30 cellular contexts compared by ENCODE assay signal in the genomic region with DNA sequence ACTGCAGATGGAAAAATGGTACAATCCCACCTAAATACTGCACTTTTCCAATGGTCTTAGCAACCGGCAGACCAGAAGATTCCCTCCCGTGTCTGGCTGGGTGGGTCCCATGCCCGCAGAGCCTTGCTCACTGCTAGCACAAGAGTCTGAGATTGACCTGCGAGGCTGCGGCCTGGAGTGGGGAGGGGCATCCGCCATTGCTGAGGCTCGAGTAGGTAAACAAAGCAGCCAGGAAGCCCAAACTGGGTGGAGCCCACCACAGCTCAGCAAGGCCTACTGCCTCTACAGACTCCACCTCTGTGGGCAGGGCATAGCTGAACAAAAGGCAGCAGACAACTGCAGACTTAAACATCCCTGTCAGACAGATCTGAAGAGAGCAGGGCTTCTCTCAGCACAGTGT.
"Had no signal": no experiment of that assay in that cellular context is flagged by ENCODE, and none has a peak within 500 bp of the region (broad histone marks: within the 10 kb centered on the region; RNA-seq: fewer than 3 reads in every experiment).

No MANE protein-coding gene starts in this region.

- H3K27me3 Mint-ChIP-seq: activated CD4-positive, alpha-beta memory T cell treated with anti-CD3 and anti-CD28 coated beads for 36 hours; activated CD4-positive, alpha-beta T cell treated with anti-CD3 and anti-CD28 coated beads for 36 hours; activated CD4-positive, alpha-beta T cell treated with anti-CD3 and anti-CD28 coated beads, Interleukin-2, amount 10 ng/mL, durations not matched to agents 24 days and 14 days; activated CD8-positive, alpha-beta memory T cell treated with anti-CD3 and anti-CD28 coated beads, Interleukin-2, amount 10 ng/mL, durations not matched to agents 7 days and 5 days; activated naive CD8-positive, alpha-beta T cell treated with anti-CD3 and anti-CD28 coated beads, Interleukin-2, amount 10 ng/mL, durations not matched to agents 7 days and 5 days; central memory CD8-positive, alpha-beta T cell had no signal

- H3K4me3 ChIP-seq: ascending aorta, breast epithelium, cardiac muscle cell, esophagus squamous epithelium, gastroesophageal sphincter, heart right ventricle, hepatocyte had no signal

- ATAC-seq: activated CD4-positive, alpha-beta T cell treated with anti-CD3 and anti-CD28 coated beads for 36 hours; activated CD8-positive, alpha-beta memory T cell treated with anti-CD3 and anti-CD28 coated beads, Interleukin-2, amount 10 ng/mL, durations not matched to agents 7 days and 5 days; activated CD8-positive, alpha-beta T cell treated with anti-CD3 and anti-CD28 coated beads, Interleukin-2, amount 10 ng/mL, durations not matched to agents 7 days and 5 days; activated naive CD4-positive, alpha-beta T cell treated with anti-CD3 and anti-CD28 coated beads, Interleukin-2, amount 50 U/mL, for 72 hours; gastroesophageal sphincter; heart right ventricle had no signal

- H3K9me3 ChIP-seq: ascending aorta had no signal

- H3K4me3 Mint-ChIP-seq: activated CD4-positive, alpha-beta memory T cell treated with anti-CD3 and anti-CD28 coated beads for 36 hours; activated CD4-positive, alpha-beta T cell treated with anti-CD3 and anti-CD28 coated beads for 36 hours; activated CD4-positive, alpha-beta T cell treated with anti-CD3 and anti-CD28 coated beads, Interleukin-2, amount 10 ng/mL, durations not matched to agents 24 days and 14 days; activated CD8-positive, alpha-beta memory T cell treated with anti-CD3 and anti-CD28 coated beads, Interleukin-2, amount 10 ng/mL, durations not matched to agents 7 days and 5 days; activated CD8-positive, alpha-beta T cell treated with anti-CD3 and anti-CD28 coated beads, Interleukin-2, amount 10 ng/mL, durations not matched to agents 7 days and 5 days; activated naive CD4-positive, alpha-beta T cell treated with anti-CD3 and anti-CD28 coated beads for 36 hours; activated naive CD8-positive, alpha-beta T cell treated with anti-CD3 and anti-CD28 coated beads, Interleukin-2, amount 10 ng/mL, durations not matched to agents 7 days and 5 days; activated T-helper 1 cell treated with anti-CD3 and anti-CD28 coated beads, Interleukin-12 subunit alpha, Interleukin-12 subunit beta, Interleukin-2, Interleukin-4 antibody, amounts not matched to agents 30 ng/mL and 10 ng/mL and 1 ng/mL, durations not matched to agents 14 hours and 24 hours and 36 hours; brain; central memory CD8-positive, alpha-beta T cell had no signal

- H3K36me3 ChIP-seq: ascending aorta, breast epithelium, cardiac muscle cell, esophagus squamous epithelium, gastroesophageal sphincter, heart right ventricle had no signal

- H3K4me1 Mint-ChIP-seq: activated CD4-positive, alpha-beta T cell treated with anti-CD3 and anti-CD28 coated beads for 36 hours; activated CD4-positive, alpha-beta T cell treated with anti-CD3 and anti-CD28 coated beads, Interleukin-2, amount 10 ng/mL, durations not matched to agents 24 days and 14 days; activated CD8-positive, alpha-beta memory T cell treated with anti-CD3 and anti-CD28 coated beads, Interleukin-2, amount 10 ng/mL, durations not matched to agents 7 days and 5 days; activated naive CD8-positive, alpha-beta T cell treated with anti-CD3 and anti-CD28 coated beads, Interleukin-2, amount 10 ng/mL, durations not matched to agents 7 days and 5 days; brain; central memory CD8-positive, alpha-beta T cell had no signal

- H3K4me1 ChIP-seq: ascending aorta, breast epithelium, esophagus squamous epithelium, gastroesophageal sphincter, heart right ventricle had no signal

- H3K27ac Mint-ChIP-seq: activated CD4-positive, alpha-beta memory T cell treated with anti-CD3 and anti-CD28 coated beads for 36 hours; activated CD4-positive, alpha-beta T cell treated with anti-CD3 and anti-CD28 coated beads for 36 hours; activated CD4-positive, alpha-beta T cell treated with anti-CD3 and anti-CD28 coated beads, Interleukin-2, amount 10 ng/mL, durations not matched to agents 24 days and 14 days; activated CD8-positive, alpha-beta memory T cell treated with anti-CD3 and anti-CD28 coated beads, Interleukin-2, amount 10 ng/mL, durations not matched to agents 7 days and 5 days; activated CD8-positive, alpha-beta T cell treated with anti-CD3 and anti-CD28 coated beads, Interleukin-2, amount 10 ng/mL, durations not matched to agents 7 days and 5 days; activated naive CD4-positive, alpha-beta T cell treated with anti-CD3 and anti-CD28 coated beads for 36 hours; activated naive CD4-positive, alpha-beta T cell treated with anti-CD3 and anti-CD28 coated beads, Interleukin-2, amount 50 U/mL, for 72 hours; activated naive CD8-positive, alpha-beta T cell treated with anti-CD3 and anti-CD28 coated beads, Interleukin-2, amount 10 ng/mL, durations not matched to agents 7 days and 5 days; activated T-helper 1 cell treated with anti-CD3 and anti-CD28 coated beads, Interleukin-12 subunit alpha, Interleukin-12 subunit beta, Interleukin-2, Interleukin-4 antibody, amounts not matched to agents 30 ng/mL and 10 ng/mL and 1 ng/mL, durations not matched to agents 14 hours and 24 hours and 36 hours; activated T-helper 2 cell treated with anti-CD3 and anti-CD28 coated beads, Interferon-gamma antibody, Interleukin-2, Interleukin-4, amounts not matched to agents 10 μg/mL and 5 μg/mL and 100 μg/mL, durations not matched to agents 14 hours and 24 hours and 36 hours had no signal

- H3K36me3 Mint-ChIP-seq: activated CD4-positive, alpha-beta memory T cell treated with anti-CD3 and anti-CD28 coated beads for 36 hours; activated CD8-positive, alpha-beta memory T cell treated with anti-CD3 and anti-CD28 coated beads, Interleukin-2, amount 10 ng/mL, durations not matched to agents 7 days and 5 days; activated naive CD8-positive, alpha-beta T cell treated with anti-CD3 and anti-CD28 coated beads, Interleukin-2, amount 10 ng/mL, durations not matched to agents 7 days and 5 days; brain had no signal

- DNase-seq: activated CD4-positive, alpha-beta memory T cell treated with anti-CD3 and anti-CD28 coated beads for 36 hours; activated CD4-positive, alpha-beta T cell treated with anti-CD3 and anti-CD28 coated beads for 36 hours; activated CD4-positive, alpha-beta T cell treated with anti-CD3 and anti-CD28 coated beads, Interleukin-2, amount 10 ng/mL, durations not matched to agents 24 days and 14 days; activated CD4-positive, CD25-positive, alpha-beta regulatory T cell; activated CD4-positive, CD25-positive, alpha-beta regulatory T cell treated with anti-CD3 and anti-CD28 coated beads, Interleukin-2, amount 50 U/mL, for 72 hours; activated CD8-positive, alpha-beta memory T cell treated with anti-CD3 and anti-CD28 coated beads, Interleukin-2, amount 10 ng/mL, durations not matched to agents 7 days and 5 days; activated CD8-positive, alpha-beta memory T cell treated with anti-CD3 and anti-CD28 coated beads, Interleukin-2, amount 50 U/mL, for 4 hours; activated CD8-positive, alpha-beta T cell treated with anti-CD3 and anti-CD28 coated beads, Interleukin-2, amount 10 ng/mL, durations not matched to agents 7 days and 5 days; activated effector memory CD4-positive, alpha-beta T cell treated with anti-CD3 and anti-CD28 coated beads, Interleukin-2, amount 50 U/mL, for 16 hours; activated naive CD4-positive, alpha-beta T cell treated with anti-CD3 and anti-CD28 coated beads for 36 hours; activated naive CD8-positive, alpha-beta T cell treated with anti-CD3 and anti-CD28 coated beads, Interleukin-2, amount 10 ng/mL, durations not matched to agents 7 days and 5 days; activated T-cell treated with anti-CD3 and anti-CD28 coated beads, Interleukin-2, amount 50 U/mL, for 1 hour; activated T-cell treated with anti-CD3 and anti-CD28 coated beads, Interleukin-2, amount 50 U/mL, for 48 hours; cortex of kidney; effector CD8-positive, alpha-beta T cell; esophagus squamous epithelium; foreskin melanocyte; heart right ventricle; T-helper 2 cell had no signal

- H3K27ac ChIP-seq: ascending aorta, breast epithelium, cardiac muscle cell, epithelial cell of prostate, esophagus squamous epithelium, gastroesophageal sphincter, heart right ventricle, hepatocyte had no signal

- H3K27me3 ChIP-seq: ascending aorta, breast epithelium, cardiac muscle cell, esophagus squamous epithelium, gastroesophageal sphincter, heart right ventricle, hepatocyte had no signal
